16 cellular contexts compared by ENCODE assay signal in the genomic region with DNA sequence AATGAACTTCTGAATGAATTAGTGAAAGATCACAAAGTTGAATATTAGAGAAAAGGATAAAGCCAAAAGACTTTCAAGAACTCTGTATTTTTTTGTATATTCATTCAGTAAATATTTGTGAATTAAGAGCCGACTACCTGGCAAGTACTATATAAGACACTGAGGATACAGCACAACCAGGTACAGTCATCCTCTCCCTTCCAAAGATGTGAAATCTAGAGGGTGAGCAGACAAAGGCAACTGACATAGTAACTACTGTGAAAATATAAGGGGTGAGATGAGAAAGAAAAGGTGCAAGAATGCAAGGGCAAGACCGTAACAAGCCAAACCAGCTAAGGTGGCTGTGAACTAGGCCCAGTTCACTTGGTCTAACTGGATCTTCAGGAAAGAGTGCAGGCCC.
A peak's percentile ranks its signal among the peaks of the same experiment; 100 is the strongest.
DNase-seq lines count a peak whose midpoint lies in the region; ATAC-seq and TF ChIP-seq lines count a peak whose summit lies in the region.
"Had no signal": no experiment of that assay in that cellular context is flagged by ENCODE, and none has a peak within 500 bp of the region (broad histone marks: within the 10 kb centered on the region; RNA-seq: fewer than 3 reads in every experiment).

No MANE protein-coding gene starts in this region.

- H3K4me1 ChIP-seq in right cardiac atrium (ENCODE audit: control insufficient read depth, insufficient read depth, low read length), result peaks cover 3% of the 10 kb centered on the region
- no peaks in the 10 kb centered on the region for H3K4me1 ChIP-seq in gastrocnemius medialis
- H3K4me1 ChIP-seq: BLaER1 had no signal

- no peaks in the 10 kb centered on the region for H3K27me3 ChIP-seq in right cardiac atrium (ENCODE audit: control insufficient read depth, insufficient read depth)
- no peaks in the 10 kb centered on the region for H3K27me3 ChIP-seq in gastrocnemius medialis
- H3K27me3 ChIP-seq: BLaER1 had no signal

- CTCF ChIA-PET in activated CD4-positive, alpha-beta memory T cell treated with anti-CD3 and anti-CD28 coated beads for 36 hours (lab: Charles Lee), result no interaction called here
- CTCF ChIA-PET in activated CD4-positive, alpha-beta memory T cell treated with anti-CD3 and anti-CD28 coated beads, Interleukin-2, amount 10 ng/mL, durations not matched to agents 7 days and 5 days (lab: Charles Lee), result no interaction called here

- H3K4me3 ChIP-seq in right cardiac atrium (ENCODE audit: low read length) (no peak overlapping the region), gastrocnemius medialis (no peak overlapping the region)
- H3K4me3 ChIP-seq: BLaER1, GM23248, HAP-1 had no signal

- POLR2A ChIA-PET in activated CD4-positive, alpha-beta memory T cell treated with anti-CD3 and anti-CD28 coated beads for 36 hours (lab: Charles Lee), result no interaction called here
- POLR2A ChIA-PET in activated CD4-positive, alpha-beta memory T cell treated with anti-CD3 and anti-CD28 coated beads, Interleukin-2, amount 10 ng/mL, durations not matched to agents 7 days and 5 days (lab: Charles Lee), result interaction anchor here (1.2 kb wide), 1 partner anchor 51 kb away, joined by 3 read pairs; no protein-coding TSS in a partner anchor

- intact Hi-C loops in activated CD4-positive, alpha-beta memory T cell treated with anti-CD3 and anti-CD28 coated beads for 36 hours (cut with micrococcal nuclease), result no loop called here
- intact Hi-C loops in activated T-helper 2 cell treated with anti-CD3 and anti-CD28 coated beads, Interferon-gamma antibody, Interleukin-2, Interleukin-4, amounts not matched to agents 10 μg/mL and 5 μg/mL and 100 μg/mL, durations not matched to agents 14 hours and 24 hours and 36 hours (cut with micrococcal nuclease), result no loop called here
- intact Hi-C loops in right cardiac atrium (cut with DNase I), result no loop called here
- intact Hi-C loops in gastrocnemius medialis (cut with DNase I; ENCODE audit: low total_unique reads), result no loop called here

- no peaks in the 10 kb centered on the region for H3K27me3 Mint-ChIP-seq in activated CD4-positive, alpha-beta memory T cell treated with anti-CD3 and anti-CD28 coated beads for 36 hours
- H3K27me3 Mint-ChIP-seq in activated CD4-positive, alpha-beta memory T cell treated with anti-CD3 and anti-CD28 coated beads, Interleukin-2, amount 10 ng/mL, durations not matched to agents 7 days and 5 days, result no peaks in the 10 kb centered on the region
- no peaks in the 10 kb centered on the region for H3K27me3 Mint-ChIP-seq in activated naive CD4-positive, alpha-beta T cell treated with anti-CD3 and anti-CD28 coated beads, Interleukin-2, amount 50 U/mL, for 24 hours
- no peaks in the 10 kb centered on the region for H3K27me3 Mint-ChIP-seq in activated T-helper 2 cell treated with anti-CD3 and anti-CD28 coated beads, Interferon-gamma antibody, Interleukin-2, Interleukin-4, amounts not matched to agents 10 μg/mL and 5 μg/mL and 100 μg/mL, durations not matched to agents 14 hours and 24 hours and 36 hours (ENCODE audit: low read depth)
- H3K27me3 Mint-ChIP-seq: CD8-positive, alpha-beta memory T cell had no signal

- in situ Hi-C loops in gastrocnemius medialis (cut with MboI; ENCODE audit: low sequenced_read_pairs in 4 of 4), result no loop called here

- no peaks in the 10 kb centered on the region for H3K36me3 ChIP-seq in gastrocnemius medialis
- H3K36me3 ChIP-seq: BLaER1, HAP-1 had no signal

- H3K27ac ChIP-seq in right cardiac atrium (ENCODE audit: low read length), result no peak overlapping the region
- no peak overlapping the region for H3K27ac ChIP-seq in gastrocnemius medialis
- H3K27ac ChIP-seq: BLaER1, GM23248 had no signal

- peak overlapping the region; percentile 28 for H3K27ac Mint-ChIP-seq in activated CD4-positive, alpha-beta memory T cell treated with anti-CD3 and anti-CD28 coated beads for 36 hours
- H3K27ac Mint-ChIP-seq in activated CD4-positive, alpha-beta memory T cell treated with anti-CD3 and anti-CD28 coated beads, Interleukin-2, amount 10 ng/mL, durations not matched to agents 7 days and 5 days, result no peak overlapping the region
- peak overlapping the region; percentile 37 for H3K27ac Mint-ChIP-seq in activated naive CD4-positive, alpha-beta T cell treated with anti-CD3 and anti-CD28 coated beads, Interleukin-2, amount 50 U/mL, for 24 hours
- H3K27ac Mint-ChIP-seq in activated T-helper 2 cell treated with anti-CD3 and anti-CD28 coated beads, Interferon-gamma antibody, Interleukin-2, Interleukin-4, amounts not matched to agents 10 μg/mL and 5 μg/mL and 100 μg/mL, durations not matched to agents 14 hours and 24 hours and 36 hours, result peak overlapping the region; percentile 67
- H3K27ac Mint-ChIP-seq: CD14-positive monocyte had no signal

- TF ChIP-seq POLR2A in gastrocnemius medialis (IDR thresholded peaks at IDR 0.05), result no peak

- H3K9me3 ChIP-seq in right cardiac atrium (ENCODE audit: control insufficient read depth, low read length), result no peaks in the 10 kb centered on the region
- no peaks in the 10 kb centered on the region for H3K9me3 ChIP-seq in gastrocnemius medialis
- H3K9me3 ChIP-seq: BLaER1, HAP-1 had no signal

- peaks cover 65% of the 10 kb centered on the region for H3K4me1 Mint-ChIP-seq in activated CD4-positive, alpha-beta memory T cell treated with anti-CD3 and anti-CD28 coated beads for 36 hours (ENCODE audit: low read depth)
- H3K4me1 Mint-ChIP-seq in activated CD4-positive, alpha-beta memory T cell treated with anti-CD3 and anti-CD28 coated beads, Interleukin-2, amount 10 ng/mL, durations not matched to agents 7 days and 5 days, result peaks cover 19% of the 10 kb centered on the region
- peaks cover 90% of the 10 kb centered on the region for H3K4me1 Mint-ChIP-seq in activated naive CD4-positive, alpha-beta T cell treated with anti-CD3 and anti-CD28 coated beads, Interleukin-2, amount 50 U/mL, for 24 hours
- peaks cover 63% of the 10 kb centered on the region for H3K4me1 Mint-ChIP-seq in activated T-helper 2 cell treated with anti-CD3 and anti-CD28 coated beads, Interferon-gamma antibody, Interleukin-2, Interleukin-4, amounts not matched to agents 10 μg/mL and 5 μg/mL and 100 μg/mL, durations not matched to agents 14 hours and 24 hours and 36 hours (ENCODE audit: low read depth)

- no peaks in the 10 kb centered on the region for H3K36me3 Mint-ChIP-seq in activated CD4-positive, alpha-beta memory T cell treated with anti-CD3 and anti-CD28 coated beads for 36 hours
- H3K36me3 Mint-ChIP-seq in activated CD4-positive, alpha-beta memory T cell treated with anti-CD3 and anti-CD28 coated beads, Interleukin-2, amount 10 ng/mL, durations not matched to agents 7 days and 5 days (ENCODE audit: low read depth), result peaks cover 15% of the 10 kb centered on the region
- peaks cover 21% of the 10 kb centered on the region for H3K36me3 Mint-ChIP-seq in activated naive CD4-positive, alpha-beta T cell treated with anti-CD3 and anti-CD28 coated beads, Interleukin-2, amount 50 U/mL, for 24 hours
- H3K36me3 Mint-ChIP-seq in activated T-helper 2 cell treated with anti-CD3 and anti-CD28 coated beads, Interferon-gamma antibody, Interleukin-2, Interleukin-4, amounts not matched to agents 10 μg/mL and 5 μg/mL and 100 μg/mL, durations not matched to agents 14 hours and 24 hours and 36 hours (ENCODE audit: low read depth), result peaks cover 35% of the 10 kb centered on the region
- H3K36me3 Mint-ChIP-seq: CD14-positive monocyte had no signal

- H3K4me3 Mint-ChIP-seq in activated CD4-positive, alpha-beta memory T cell treated with anti-CD3 and anti-CD28 coated beads for 36 hours, result no peak overlapping the region
- no peak overlapping the region for H3K4me3 Mint-ChIP-seq in activated CD4-positive, alpha-beta memory T cell treated with anti-CD3 and anti-CD28 coated beads, Interleukin-2, amount 10 ng/mL, durations not matched to agents 7 days and 5 days
- peak overlapping the region; percentile 1 for H3K4me3 Mint-ChIP-seq in activated naive CD4-positive, alpha-beta T cell treated with anti-CD3 and anti-CD28 coated beads, Interleukin-2, amount 50 U/mL, for 24 hours
- no peak overlapping the region for H3K4me3 Mint-ChIP-seq in activated T-helper 2 cell treated with anti-CD3 and anti-CD28 coated beads, Interferon-gamma antibody, Interleukin-2, Interleukin-4, amounts not matched to agents 10 μg/mL and 5 μg/mL and 100 μg/mL, durations not matched to agents 14 hours and 24 hours and 36 hours (ENCODE audit: low read depth)
- H3K4me3 Mint-ChIP-seq: CD14-positive monocyte; CD8-positive, alpha-beta memory T cell had no signal

- 97% methylated on average over 2 of the region's 2 CpGs for WGBS in right cardiac atrium

- ATAC-seq in right cardiac atrium (no peak), gastrocnemius medialis (no peak)

- H3K9me3 Mint-ChIP-seq in activated CD4-positive, alpha-beta memory T cell treated with anti-CD3 and anti-CD28 coated beads for 36 hours, result no peaks in the 10 kb centered on the region
- H3K9me3 Mint-ChIP-seq in activated CD4-positive, alpha-beta memory T cell treated with anti-CD3 and anti-CD28 coated beads, Interleukin-2, amount 10 ng/mL, durations not matched to agents 7 days and 5 days, result no peaks in the 10 kb centered on the region
- no peaks in the 10 kb centered on the region for H3K9me3 Mint-ChIP-seq in activated naive CD4-positive, alpha-beta T cell treated with anti-CD3 and anti-CD28 coated beads, Interleukin-2, amount 50 U/mL, for 24 hours
- no peaks in the 10 kb centered on the region for H3K9me3 Mint-ChIP-seq in activated T-helper 2 cell treated with anti-CD3 and anti-CD28 coated beads, Interferon-gamma antibody, Interleukin-2, Interleukin-4, amounts not matched to agents 10 μg/mL and 5 μg/mL and 100 μg/mL, durations not matched to agents 14 hours and 24 hours and 36 hours
- H3K9me3 Mint-ChIP-seq: CD8-positive, alpha-beta memory T cell had no signal

- DNase-seq in activated CD4-positive, alpha-beta memory T cell treated with anti-CD3 and anti-CD28 coated beads for 36 hours, result no peak
- DNase-seq in activated CD4-positive, alpha-beta memory T cell treated with anti-CD3 and anti-CD28 coated beads, Interleukin-2, amount 10 ng/mL, durations not matched to agents 7 days and 5 days, result no peak
- no peak for DNase-seq in activated naive CD4-positive, alpha-beta T cell treated with anti-CD3 and anti-CD28 coated beads, Interleukin-2, amount 50 U/mL, for 16 hours
- no peak for DNase-seq in activated T-helper 2 cell treated with anti-CD3 and anti-CD28 coated beads, Interferon-gamma antibody, Interleukin-2, Interleukin-4, amounts not matched to agents 10 μg/mL and 5 μg/mL and 100 μg/mL, durations not matched to agents 14 hours and 24 hours and 36 hours (ENCODE audit: low spot score)
- no peak for DNase-seq in right cardiac atrium
- no peak for DNase-seq in gastrocnemius medialis
- DNase-seq: 8988T; CD8-positive, alpha-beta memory T cell; COR-L47; DMS 273 treated with DMSO at 0.1 percent for 48 hours; DMS53; GM23248 had no signal

- TF ChIP-seq CTCF in gastrocnemius medialis (IDR thresholded peaks at IDR 0.05 in 4 of 5, conservative IDR thresholded peaks at IDR 0.05 in 1 of 5), result no peak
